21 cellular contexts compared by ENCODE assay signal in the genomic region with DNA sequence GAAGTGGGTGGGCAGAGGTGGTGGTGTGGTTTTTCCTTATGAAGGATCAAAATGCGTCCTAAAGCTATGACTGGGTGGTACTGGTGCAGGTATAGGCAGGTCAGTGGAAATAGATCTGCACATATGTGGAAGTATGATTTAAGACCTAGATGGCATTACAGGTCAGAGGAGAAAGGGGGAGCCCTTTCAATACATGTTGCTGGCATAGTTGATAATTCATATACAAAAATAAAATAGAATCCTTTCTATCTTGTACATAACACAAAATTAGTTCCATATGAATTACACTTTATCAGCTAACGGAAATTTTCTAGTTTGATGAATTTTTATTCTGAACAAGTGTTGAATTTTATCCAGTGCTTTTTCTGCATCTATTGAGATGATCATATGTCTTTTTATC. TPM values are rescaled to one million over a fixed set of nuclear protein-coding genes. Genes with fewer than 3 reads are reported as not detected.
A peak's percentile ranks its signal among the peaks of the same experiment; 100 is the strongest.
DNase-seq lines count a peak whose midpoint lies in the region; ATAC-seq and TF ChIP-seq lines count a peak whose summit lies in the region.
"Had no signal": no experiment of that assay in that cellular context is flagged by ENCODE, and none has a peak within 500 bp of the region (broad histone marks: within the 10 kb centered on the region; RNA-seq: fewer than 3 reads in every experiment).

No MANE protein-coding gene starts in this region.

- TF ChIP-seq POLR2A in esophagus squamous epithelium (IDR thresholded peaks at IDR 0.05): no peak

- CTCF ChIA-PET in Panc1 (lab: Charles Lee): interaction anchor here (0.6 kb wide), 1 partner anchor 20 kb away, joined by 12 read pairs; no protein-coding TSS in a partner anchor

- H3K9me3 ChIP-seq in Panc1 (ENCODE audit: control insufficient read depth, insufficient read depth, low read depth, low read length) (no peaks in the 10 kb centered on the region), esophagus squamous epithelium (no peaks in the 10 kb centered on the region)
- H3K9me3 ChIP-seq: gastrocnemius medialis, mucosa of descending colon had no signal

- TF ChIP-seq CTCF in C4-2B (conservative IDR thresholded peaks at IDR 0.05) (peak; percentile 38), GM12875 (IDR thresholded peaks at IDR 0.05; ENCODE audit: borderline replicate concordance, insufficient read depth, low read depth, low read length) (0 out of 2 replicates have a peak, but pooled peaks have one; percentile 23), Panc1 (IDR thresholded peaks at IDR 0.05) (peak; percentile 34; the same call in 1 of the 2 replicates), epithelial cell of esophagus (IDR thresholded peaks at IDR 0.05; ENCODE audit: insufficient read depth, low read depth, low read length, missing control alignments) (peak; percentile 6), esophagus squamous epithelium (IDR thresholded peaks at IDR 0.05) (peak in 1 of 6 experiments; percentile 29)

- BruUV-seq in Panc1 (replicated peaks; lab: Mats Ljungman, UMichigan): no TSS peak

- H3K36me3 ChIP-seq in Panc1 (ENCODE audit: control insufficient read depth, insufficient read depth, low read length) (no peaks in the 10 kb centered on the region), esophagus squamous epithelium (no peaks in the 10 kb centered on the region)
- H3K36me3 ChIP-seq: gastrocnemius medialis, right atrium auricular region, tibial nerve had no signal

- 63 to 70% methylated on average over 2 of the region's 2 CpGs for WGBS in esophagus squamous epithelium, 2 donors

- in situ Hi-C loops in Panc1 (cut with HindIII; ENCODE audit: low pct_unique_long_range_greater_than_20kb, low sequenced_read_pairs): no loop called here

- DNase-seq in Panc1 (ENCODE audit: low read depth, low spot score) (no peak), epithelial cell of esophagus (ENCODE audit: low read depth) (no peak), esophagus squamous epithelium (lab: John Stamatoyannopoulos, UW) (no peak), NK-92 (lab: John Stamatoyannopoulos, UW; ENCODE audit: unreplicated experiment) (no peak), DMS53 (lab: John Stamatoyannopoulos, UW) (no peak), SKM-1 treated with dmso at 0.1 percent for 144 hours (lab: John Stamatoyannopoulos, UW; ENCODE audit: unreplicated experiment) (no peak)
- DNase-seq: activated CD4-positive, alpha-beta T cell treated with anti-CD3 and anti-CD28 coated beads for 48 hours; activated naive CD4-positive, alpha-beta T cell treated with Interleukin-2 at 50 U/mL for 16 hours; aorta; DMS79; gastrocnemius medialis; mucosa of descending colon; nucleus accumbens; SHP77; stimulated activated naive CD4-positive, alpha-beta T cell treated with Interleukin-2 at 50 U/mL for 16 hours had no signal

- POLR2A ChIA-PET in Panc1 (lab: Charles Lee): no interaction called here

- H3K4me1 ChIP-seq in Panc1 (ENCODE audit: control insufficient read depth, insufficient read depth, low read length) (no peaks in the 10 kb centered on the region), esophagus squamous epithelium (no peaks in the 10 kb centered on the region)
- H3K4me1 ChIP-seq: gastrocnemius medialis, right atrium auricular region, tibial nerve had no signal

- H3K4me3 ChIP-seq in GM12875 (ENCODE audit: low read depth, low read length): no peak overlapping the region
- H3K4me3 ChIP-seq in Panc1 (ENCODE audit: low read depth in 2 of 2, low read length in 2 of 2): no peak overlapping the region
- no peak overlapping the region for H3K4me3 ChIP-seq in epithelial cell of esophagus (ENCODE audit: low read length)
- H3K4me3 ChIP-seq in esophagus squamous epithelium: no peak overlapping the region
- H3K4me3 ChIP-seq: gastrocnemius medialis, mucosa of descending colon, right atrium auricular region, tibial nerve had no signal

- no peaks in the 10 kb centered on the region for H3K27me3 ChIP-seq in Panc1 (ENCODE audit: control insufficient read depth, insufficient read depth, low read length)
- H3K27me3 ChIP-seq in esophagus squamous epithelium: no peaks in the 10 kb centered on the region
- H3K27me3 ChIP-seq: gastrocnemius medialis, right atrium auricular region, tibial nerve had no signal

- intact Hi-C loops in Panc1 (cut with micrococcal nuclease; ENCODE audit: unreplicated experiment): no loop called here
- intact Hi-C loops in esophagus squamous epithelium (cut with DNase I): no loop called here

- H3K27ac ChIP-seq in C4-2B (no peak overlapping the region), Panc1 (ENCODE audit: low read length) (no peak overlapping the region), esophagus squamous epithelium (no peak overlapping the region)
- H3K27ac ChIP-seq: gastrocnemius medialis, right atrium auricular region, tibial nerve had no signal

- ATAC-seq in Panc1: no peak
- ATAC-seq: gastrocnemius medialis, HepG2, mucosa of descending colon had no signal

RNA-seq across cellular contexts. Expression of a gene that starts 20.8 kb away (rescaled TPM):
- total RNA-seq in Panc1 (2021; ENCODE audit: unreplicated experiment): 0.15 TPM
- 0.15 TPM for polyA plus RNA-seq in Panc1 (2012; ENCODE audit: insufficient read length)
- total RNA-seq in esophagus squamous epithelium: 1 to 10 TPM; 1.8 to 8.8 (median 3.1) TPM
- total RNA-seq: endothelial cell of umbilical vein, HepG2 had no signal
- polyA plus RNA-seq: endothelial cell of umbilical vein, HepG2 had no signal

RNA-seq across cellular contexts. Expression of a gene that starts 35.0 kb away (rescaled TPM):
- 14.5 TPM for total RNA-seq in Panc1 (2021; ENCODE audit: unreplicated experiment)
- polyA plus RNA-seq in Panc1 (2012; ENCODE audit: insufficient read length): 20.0 TPM
- 10 to 100 TPM in 3 of 4 donors, 1 to 10 TPM in 1; 9.8 to 33.6 (median 17.6) TPM for total RNA-seq in esophagus squamous epithelium
